ENCODE assay signal across 17 cellular contexts in genomic region chr3:105662326-105662725, GRCh38.
"Had no signal": no experiment of that assay in that cellular context is flagged by ENCODE, and none has a peak within 500 bp of the region (broad histone marks: within the 10 kb centered on the region; RNA-seq: fewer than 3 reads in every experiment).

No MANE protein-coding gene starts in this region.

- H3K4me1 ChIP-seq: left lung, right lobe of liver, thyroid gland had no signal

- ATAC-seq: activated CD8-positive, alpha-beta T cell treated with anti-CD3 and anti-CD28 coated beads for 36 hours; left lung; right lobe of liver; WTC11 had no signal

- H3K4me2 ChIP-seq: hepatocyte had no signal

- H3K27me3 ChIP-seq: esophagus muscularis mucosa, hepatocyte, left lung, right lobe of liver, thyroid gland had no signal

- H3K9me3 ChIP-seq: esophagus muscularis mucosa, left lung, right lobe of liver, thyroid gland had no signal

- H2AFZ ChIP-seq: hepatocyte had no signal

- DNase-seq: activated CD4-positive, alpha-beta T cell treated with anti-CD3 and anti-CD28 coated beads for 48 hours; activated CD8-positive, alpha-beta T cell treated with anti-CD3 and anti-CD28 coated beads for 36 hours; activated gamma-delta T cell treated with Interleukin-2 at 50 U/mL for 16 hours; activated T-cell treated with anti-CD3 and anti-CD28 coated beads, Interleukin-2, amount 50 U/mL, for 48 hours; amygdala; central memory CD4-positive, alpha-beta T cell; cortex of kidney; effector CD4-positive, alpha-beta T cell; left lung; mesenchymal stem cell; right lobe of liver; stimulated activated CD4-positive, alpha-beta T cell treated with anti-CD3 and anti-CD28 coated beads, Interleukin-1b, Interleukin-23, amount 100 ng/mL, for 48 hours; thyroid gland had no signal

- H3K4me3 ChIP-seq: esophagus muscularis mucosa, hepatocyte, left lung, right lobe of liver, thyroid gland had no signal

- H3K79me2 ChIP-seq: hepatocyte had no signal

- FAIRE-seq: TTC549 had no signal

- H3K27ac ChIP-seq: esophagus muscularis mucosa, hepatocyte, left lung, right lobe of liver, thyroid gland had no signal
